1 cellular context compared by ENCODE assay signal in the genomic region with DNA sequence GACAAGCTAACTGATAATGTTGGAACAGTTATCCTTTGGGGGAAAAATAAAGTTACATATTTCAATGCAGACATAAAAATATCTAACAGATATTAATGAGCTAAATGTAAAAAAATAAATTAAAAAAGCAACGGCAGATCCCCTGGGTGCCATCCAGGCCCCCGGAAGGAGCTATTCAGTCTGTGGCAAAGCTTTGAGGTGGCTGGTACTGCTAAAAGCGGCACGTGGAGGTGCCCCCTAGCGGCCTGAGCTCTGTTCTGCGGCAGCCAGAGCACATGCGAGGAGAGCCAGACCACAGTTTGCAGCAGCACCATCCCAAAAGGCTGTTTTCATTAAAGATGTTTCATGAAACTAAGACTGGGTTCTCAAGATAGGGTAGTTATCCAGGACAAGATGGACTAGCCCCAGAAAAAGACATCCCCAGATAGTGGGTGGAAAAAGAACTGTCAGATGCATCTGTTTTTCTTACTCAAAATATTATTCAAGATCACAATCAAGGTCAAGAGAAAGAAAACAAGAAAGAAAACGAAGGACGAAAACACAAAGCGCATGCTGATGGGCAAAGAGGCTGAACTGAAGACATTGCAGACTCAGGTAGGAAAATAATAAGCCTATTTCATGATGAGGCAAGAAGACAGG.
TF ChIP-seq lines count a peak whose summit lies in the region.

No MANE protein-coding gene starts in this region.

TF ChIP-seq in H1, 55 proteins besides CTCF, POLR2A, EP300 and RAD21 (continued from another document):
- TF ChIP-seq, protein P1, sequence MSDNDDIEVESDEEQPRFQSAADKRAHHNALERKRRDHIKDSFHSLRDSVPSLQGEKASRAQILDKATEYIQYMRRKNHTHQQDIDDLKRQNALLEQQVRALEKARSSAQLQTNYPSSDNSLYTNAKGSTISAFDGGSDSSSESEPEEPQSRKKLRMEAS (IDR thresholded peaks at IDR 0.05) = peak; percentile 90
